ENCODE assay signal across 8 cellular contexts in the genomic region with DNA sequence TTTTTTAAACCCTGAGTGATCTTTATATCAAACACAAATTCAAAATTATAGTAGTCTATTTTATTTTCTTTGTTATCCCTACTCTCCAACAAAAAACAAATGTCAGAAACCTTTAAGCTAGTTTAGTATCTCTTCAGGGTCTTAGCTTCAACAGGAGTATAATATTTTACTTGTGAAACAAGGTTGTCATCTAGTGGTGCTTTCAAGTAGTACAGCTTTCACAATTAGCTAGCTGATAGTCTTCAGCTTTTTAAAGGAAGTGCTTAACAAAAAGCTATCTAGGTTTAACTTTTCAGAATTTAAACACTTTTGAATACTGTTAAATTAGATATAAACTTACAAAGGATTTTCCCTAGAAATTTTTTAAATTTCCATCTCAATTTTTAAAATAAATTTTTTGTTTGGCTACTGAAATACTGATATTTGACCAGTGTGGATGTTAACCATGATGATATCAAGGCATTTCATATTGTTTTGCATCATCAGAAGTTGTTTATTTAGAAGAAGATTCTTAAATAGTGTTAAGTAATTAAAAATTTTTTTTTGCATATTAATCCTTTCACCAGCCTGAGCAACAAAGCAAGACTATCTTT.
DNase-seq lines count a peak whose midpoint lies in the region; ATAC-seq and TF ChIP-seq lines count a peak whose summit lies in the region.

No MANE protein-coding gene starts in this region.

- DNase-seq in DMS153 (lab: John Stamatoyannopoulos, UW) (peak; percentile 69), NCI-H2227 treated with DMSO at 0.1 percent for 48 hours (lab: John Stamatoyannopoulos, UW) (peak; percentile 64), astrocyte of the spinal cord (ENCODE audit: low read depth, low spot score) (peak; percentile 76), iPS-NIHi7 (ENCODE audit: extremely low spot score) (peak; percentile 29)
- no peak for DNase-seq in stimulated activated naive B cell treated with anti-CD40 and anti-IgM and Interleukin-4, amounts not matched to agents 10 μg/mL and 1 μg/mL and 100 μg/mL, for 72 hours
- DNase-seq in stimulated activated CD4-positive, alpha-beta T cell treated with anti-CD3 and anti-CD28 coated beads, Interleukin-4, amount 100 ng/mL, for 24 hours, result no peak

- in situ Hi-C loops in astrocyte of the spinal cord (cut with HindIII; ENCODE audit: low sequenced_read_pairs), result no loop called here

- peaks cover 3 to 10% of the 10 kb centered on the region in 2 donors for H3K9me3 Mint-ChIP-seq in stimulated activated naive B cell treated with anti-CD40 and anti-IgM and Interleukin-4, amounts not matched to agents 10 μg/mL and 1 μg/mL and 100 μg/mL, for 72 hours

- no peak overlapping the region for H3K4me3 ChIP-seq in astrocyte of the spinal cord (ENCODE audit: low read depth, low read length)

- peaks cover 2 to 4% of the 10 kb centered on the region in 2 donors for H3K36me3 Mint-ChIP-seq in stimulated activated naive B cell treated with anti-CD40 and anti-IgM and Interleukin-4, amounts not matched to agents 10 μg/mL and 1 μg/mL and 100 μg/mL, for 72 hours

- H3K27me3 Mint-ChIP-seq in stimulated activated naive B cell treated with anti-CD40 and anti-IgM and Interleukin-4, amounts not matched to agents 10 μg/mL and 1 μg/mL and 100 μg/mL, for 72 hours, result no peaks in the 10 kb centered on the region

- peaks cover 16 to 18% of the 10 kb centered on the region in 2 donors for H3K4me1 Mint-ChIP-seq in stimulated activated naive B cell treated with anti-CD40 and anti-IgM and Interleukin-4, amounts not matched to agents 10 μg/mL and 1 μg/mL and 100 μg/mL, for 72 hours

- no peak overlapping the region for H3K4me3 Mint-ChIP-seq in stimulated activated naive B cell treated with anti-CD40 and anti-IgM and Interleukin-4, amounts not matched to agents 10 μg/mL and 1 μg/mL and 100 μg/mL, for 72 hours

- ATAC-seq in GM19351 (IDR thresholded peaks at IDR 0.05; ENCODE audit: unreplicated experiment) (peak; percentile 70), HG03280 (IDR thresholded peaks at IDR 0.05; ENCODE audit: unreplicated experiment) (peak; percentile 81)
- ATAC-seq in stimulated activated naive B cell treated with anti-CD40 and anti-IgM and Interleukin-4, amounts not matched to agents 10 μg/mL and 1 μg/mL and 100 μg/mL, for 72 hours (replicated peaks), result peak; percentile 78 to 87

- peak; percentile 84 for TF ChIP-seq CTCF in astrocyte of the spinal cord (IDR thresholded peaks at IDR 0.05; ENCODE audit: low read depth, low read length)

- no peak overlapping the region for H3K27ac Mint-ChIP-seq in stimulated activated naive B cell treated with anti-CD40 and anti-IgM and Interleukin-4, amounts not matched to agents 10 μg/mL and 1 μg/mL and 100 μg/mL, for 72 hours

Comparison
In these comparisons a context has a peak if more than half of its experiments do, and no peak if none do; other contexts are left out.
1. DNase-seq: peak in DMS153 (single experiment), NCI-H2227 treated with DMSO at 0.1 percent for 48 hours (single experiment), astrocyte of the spinal cord (single experiment) and iPS-NIHi7 (single experiment); none in stimulated activated naive B cell treated with anti-CD40 and anti-IgM and Interleukin-4, amounts not matched to agents 10 μg/mL and 1 μg/mL and 100 μg/mL, for 72 hours (single experiment) and stimulated activated CD4-positive, alpha-beta T cell treated with anti-CD3 and anti-CD28 coated beads, Interleukin-4, amount 100 ng/mL, for 24 hours (single experiment).
2. Peak in every context shown above with its lines, with median percentiles within 50 percentile points of each other: ATAC-seq.